In the genomic region with DNA sequence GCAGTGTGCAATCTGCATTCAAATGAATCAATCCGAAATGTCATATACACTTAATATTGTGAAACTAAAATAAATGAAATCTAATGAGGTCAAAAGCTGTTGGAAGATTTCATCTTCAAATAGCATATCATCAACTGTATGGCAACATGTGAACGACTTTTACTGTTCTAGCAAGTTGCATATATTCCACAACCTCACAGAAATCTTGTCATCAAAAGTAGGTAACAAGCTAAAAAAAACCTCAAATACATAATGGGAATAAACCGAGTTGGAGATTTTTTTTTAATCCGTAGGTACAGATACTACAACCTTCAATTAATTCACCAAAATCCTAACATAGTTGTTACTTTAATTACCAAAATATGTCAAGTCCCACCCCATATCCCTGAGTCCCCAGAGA, we compare ENCODE assay signal across 1 cellular context.
TF ChIP-seq lines count a peak whose summit lies in the region.

No MANE protein-coding gene starts in this region.

TF ChIP-seq in SK-N-SH treated with all-trans-retinoic acid at 6 μM for 48 hours, 23 proteins besides CTCF, POLR2A, EP300 and RAD21 (continued from another document):
- TF ChIP-seq, protein P1, sequence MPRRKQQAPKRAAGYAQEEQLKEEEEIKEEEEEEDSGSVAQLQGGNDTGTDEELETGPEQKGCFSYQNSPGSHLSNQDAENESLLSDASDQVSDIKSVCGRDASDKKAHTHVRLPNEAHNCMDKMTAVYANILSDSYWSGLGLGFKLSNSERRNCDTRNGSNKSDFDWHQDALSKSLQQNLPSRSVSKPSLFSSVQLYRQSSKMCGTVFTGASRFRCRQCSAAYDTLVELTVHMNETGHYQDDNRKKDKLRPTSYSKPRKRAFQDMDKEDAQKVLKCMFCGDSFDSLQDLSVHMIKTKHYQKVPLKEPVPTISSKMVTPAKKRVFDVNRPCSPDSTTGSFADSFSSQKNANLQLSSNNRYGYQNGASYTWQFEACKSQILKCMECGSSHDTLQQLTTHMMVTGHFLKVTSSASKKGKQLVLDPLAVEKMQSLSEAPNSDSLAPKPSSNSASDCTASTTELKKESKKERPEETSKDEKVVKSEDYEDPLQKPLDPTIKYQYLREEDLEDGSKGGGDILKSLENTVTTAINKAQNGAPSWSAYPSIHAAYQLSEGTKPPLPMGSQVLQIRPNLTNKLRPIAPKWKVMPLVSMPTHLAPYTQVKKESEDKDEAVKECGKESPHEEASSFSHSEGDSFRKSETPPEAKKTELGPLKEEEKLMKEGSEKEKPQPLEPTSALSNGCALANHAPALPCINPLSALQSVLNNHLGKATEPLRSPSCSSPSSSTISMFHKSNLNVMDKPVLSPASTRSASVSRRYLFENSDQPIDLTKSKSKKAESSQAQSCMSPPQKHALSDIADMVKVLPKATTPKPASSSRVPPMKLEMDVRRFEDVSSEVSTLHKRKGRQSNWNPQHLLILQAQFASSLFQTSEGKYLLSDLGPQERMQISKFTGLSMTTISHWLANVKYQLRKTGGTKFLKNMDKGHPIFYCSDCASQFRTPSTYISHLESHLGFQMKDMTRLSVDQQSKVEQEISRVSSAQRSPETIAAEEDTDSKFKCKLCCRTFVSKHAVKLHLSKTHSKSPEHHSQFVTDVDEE (CRISPR knock-in tag; IDR thresholded peaks at IDR 0.05): no peak
- TF ChIP-seq GLIS3 (CRISPR knock-in tag; IDR thresholded peaks at IDR 0.05) (no peak), RARB (CRISPR knock-in tag; IDR thresholded peaks at IDR 0.05) (no peak), ESRRG (CRISPR knock-in tag; IDR thresholded peaks at IDR 0.05) (no peak), TOX (CRISPR knock-in tag; IDR thresholded peaks at IDR 0.05; ENCODE audit: borderline replicate concordance) (no peak), ZFP30 (CRISPR knock-in tag; IDR thresholded peaks at IDR 0.05) (no peak), ZC3H10 (CRISPR knock-in tag; IDR thresholded peaks at IDR 0.05) (no peak), CSDC2 (CRISPR knock-in tag; IDR thresholded peaks at IDR 0.05) (no peak), ZNF70 (CRISPR knock-in tag; IDR thresholded peaks at IDR 0.05) (no peak), ZNF8 (CRISPR knock-in tag; IDR thresholded peaks at IDR 0.05) (no peak)
- TF ChIP-seq, protein P2, sequence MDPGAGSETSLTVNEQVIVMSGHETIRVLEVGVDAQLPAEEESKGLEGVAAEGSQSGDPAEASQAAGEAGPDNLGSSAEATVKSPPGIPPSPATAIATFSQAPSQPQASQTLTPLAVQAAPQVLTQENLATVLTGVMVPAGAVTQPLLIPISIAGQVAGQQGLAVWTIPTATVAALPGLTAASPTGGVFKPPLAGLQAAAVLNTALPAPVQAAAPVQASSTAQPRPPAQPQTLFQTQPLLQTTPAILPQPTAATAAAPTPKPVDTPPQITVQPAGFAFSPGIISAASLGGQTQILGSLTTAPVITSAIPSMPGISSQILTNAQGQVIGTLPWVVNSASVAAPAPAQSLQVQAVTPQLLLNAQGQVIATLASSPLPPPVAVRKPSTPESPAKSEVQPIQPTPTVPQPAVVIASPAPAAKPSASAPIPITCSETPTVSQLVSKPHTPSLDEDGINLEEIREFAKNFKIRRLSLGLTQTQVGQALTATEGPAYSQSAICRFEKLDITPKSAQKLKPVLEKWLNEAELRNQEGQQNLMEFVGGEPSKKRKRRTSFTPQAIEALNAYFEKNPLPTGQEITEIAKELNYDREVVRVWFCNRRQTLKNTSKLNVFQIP (CRISPR knock-in tag; IDR thresholded peaks at IDR 0.05; ENCODE audit: borderline replicate concordance, low read depth): no peak
